ENCODE assay signal across 17 cellular contexts in the genomic region with DNA sequence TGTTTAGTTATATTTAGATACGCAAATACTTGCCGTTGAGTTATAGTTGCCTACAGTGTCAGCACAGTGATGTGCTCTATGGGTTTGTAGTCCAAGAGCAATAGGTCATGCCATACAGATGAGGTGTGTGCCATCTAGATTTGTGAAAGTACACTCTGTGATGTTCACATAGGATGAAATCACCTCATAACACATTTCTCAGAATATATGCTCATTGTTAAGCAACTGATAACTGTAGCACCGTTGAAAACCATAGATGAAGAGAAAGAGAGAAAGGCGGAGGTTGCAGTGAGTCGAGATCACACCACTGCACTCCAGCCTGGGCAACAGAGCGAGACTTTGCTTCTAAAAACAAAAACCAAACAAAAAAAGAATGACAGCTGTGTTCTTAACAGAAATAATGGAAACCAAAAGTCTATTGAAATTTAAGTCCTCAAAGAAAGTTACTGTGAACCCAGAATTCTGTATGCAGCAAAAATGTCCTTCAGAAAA. TPM values are rescaled to one million over a fixed set of nuclear protein-coding genes. Genes with fewer than 3 reads are reported as not detected.
DNase-seq lines count a peak whose midpoint lies in the region; ATAC-seq lines count a peak whose summit lies in the region.
"Had no signal": no experiment of that assay in that cellular context is flagged by ENCODE, and none has a peak within 500 bp of the region (broad histone marks: within the 10 kb centered on the region; RNA-seq: fewer than 3 reads in every experiment).

No MANE protein-coding gene starts in this region.

- no peak for DNase-seq in activated naive CD4-positive, alpha-beta T cell (lab: John Stamatoyannopoulos, UW)
- no peak for DNase-seq in NCI-H1105 (lab: John Stamatoyannopoulos, UW)
- DNase-seq: activated CD8-positive, alpha-beta memory T cell treated with anti-CD3 and anti-CD28 coated beads for 24 hours; activated naive CD4-positive, alpha-beta T cell treated with anti-CD3 and anti-CD28 coated beads, Interleukin-2, amount 10 ng/mL, durations not matched to agents 7 days and 5 days; mesendoderm; MM.1S; SIG-M5; small intestine; substantia nigra had no signal

- H3K9me3 Mint-ChIP-seq in activated naive CD4-positive, alpha-beta T cell treated with anti-CD3 and anti-CD28 coated beads, Interleukin-2, amount 50 U/mL, for 24 hours, result no peaks in the 10 kb centered on the region
- peaks cover 2 to 12% (median 5%) of the 10 kb centered on the region in 3 donors for H3K9me3 Mint-ChIP-seq in IgD-negative memory B cell
- H3K9me3 Mint-ChIP-seq in stimulated activated naive CD8-positive, alpha-beta T cell treated with anti-CD3 and anti-CD28 coated beads, Interleukin-15, Interleukin-2, amounts not matched to agents 100 ng/mL and 50 ng/mL, for 24 hours, result no peaks in the 10 kb centered on the region
- H3K9me3 Mint-ChIP-seq: activated naive CD4-positive, alpha-beta T cell treated with anti-CD3 and anti-CD28 coated beads, Interleukin-2, amount 10 ng/mL, durations not matched to agents 7 days and 5 days had no signal

- ATAC-seq in HG02610 (IDR thresholded peaks at IDR 0.05; ENCODE audit: unreplicated experiment) (peak; percentile 59), HG03039 (IDR thresholded peaks at IDR 0.05; ENCODE audit: unreplicated experiment) (no peak), GM21367 (IDR thresholded peaks at IDR 0.05; ENCODE audit: unreplicated experiment) (no peak)
- ATAC-seq: A549, gastroesophageal sphincter had no signal

- peaks cover 59% of the 10 kb centered on the region for H3K4me1 Mint-ChIP-seq in activated naive CD4-positive, alpha-beta T cell treated with anti-CD3 and anti-CD28 coated beads, Interleukin-2, amount 50 U/mL, for 24 hours
- H3K4me1 Mint-ChIP-seq in IgD-negative memory B cell, result peaks cover 41 to 56% (median 46%) of the 10 kb centered on the region in 3 donors
- peaks cover 81% of the 10 kb centered on the region for H3K4me1 Mint-ChIP-seq in stimulated activated naive CD8-positive, alpha-beta T cell treated with anti-CD3 and anti-CD28 coated beads, Interleukin-15, Interleukin-2, amounts not matched to agents 100 ng/mL and 50 ng/mL, for 24 hours (ENCODE audit: low read depth)

- no peak overlapping the region for H3K4me3 Mint-ChIP-seq in activated naive CD4-positive, alpha-beta T cell treated with anti-CD3 and anti-CD28 coated beads, Interleukin-2, amount 50 U/mL, for 24 hours
- H3K4me3 Mint-ChIP-seq in IgD-negative memory B cell, result peak overlapping the region in 1 of 4 donors; percentile 44
- no peak overlapping the region for H3K4me3 Mint-ChIP-seq in stimulated activated naive CD8-positive, alpha-beta T cell treated with anti-CD3 and anti-CD28 coated beads, Interleukin-15, Interleukin-2, amounts not matched to agents 100 ng/mL and 50 ng/mL, for 24 hours
- H3K4me3 Mint-ChIP-seq: activated naive CD4-positive, alpha-beta T cell treated with anti-CD3 and anti-CD28 coated beads, Interleukin-2, amount 10 ng/mL, durations not matched to agents 7 days and 5 days had no signal

- no peaks in the 10 kb centered on the region for H3K27me3 Mint-ChIP-seq in activated naive CD4-positive, alpha-beta T cell treated with anti-CD3 and anti-CD28 coated beads, Interleukin-2, amount 50 U/mL, for 24 hours
- H3K27me3 Mint-ChIP-seq in IgD-negative memory B cell, result no peaks in the 10 kb centered on the region
- H3K27me3 Mint-ChIP-seq in stimulated activated naive CD8-positive, alpha-beta T cell treated with anti-CD3 and anti-CD28 coated beads, Interleukin-15, Interleukin-2, amounts not matched to agents 100 ng/mL and 50 ng/mL, for 24 hours, result no peaks in the 10 kb centered on the region
- H3K27me3 Mint-ChIP-seq: activated naive CD4-positive, alpha-beta T cell treated with anti-CD3 and anti-CD28 coated beads, Interleukin-2, amount 10 ng/mL, durations not matched to agents 7 days and 5 days had no signal

- H3K36me3 Mint-ChIP-seq in activated naive CD4-positive, alpha-beta T cell treated with anti-CD3 and anti-CD28 coated beads, Interleukin-2, amount 50 U/mL, for 24 hours, result peaks cover 22% of the 10 kb centered on the region
- peaks cover 17% of the 10 kb centered on the region for H3K36me3 Mint-ChIP-seq in IgD-negative memory B cell
- peaks cover 70% of the 10 kb centered on the region for H3K36me3 Mint-ChIP-seq in stimulated activated naive CD8-positive, alpha-beta T cell treated with anti-CD3 and anti-CD28 coated beads, Interleukin-15, Interleukin-2, amounts not matched to agents 100 ng/mL and 50 ng/mL, for 24 hours (ENCODE audit: low read depth)

- peak overlapping the region; percentile 14 for H3K27ac Mint-ChIP-seq in activated naive CD4-positive, alpha-beta T cell treated with anti-CD3 and anti-CD28 coated beads, Interleukin-2, amount 50 U/mL, for 24 hours
- H3K27ac Mint-ChIP-seq in IgD-negative memory B cell, result peak overlapping the region in 2 of 3 donors; percentile 53 to 92
- peak overlapping the region; percentile 19 for H3K27ac Mint-ChIP-seq in stimulated activated naive CD8-positive, alpha-beta T cell treated with anti-CD3 and anti-CD28 coated beads, Interleukin-15, Interleukin-2, amounts not matched to agents 100 ng/mL and 50 ng/mL, for 24 hours
- H3K27ac Mint-ChIP-seq: activated naive CD4-positive, alpha-beta T cell treated with anti-CD3 and anti-CD28 coated beads, Interleukin-2, amount 10 ng/mL, durations not matched to agents 7 days and 5 days had no signal

RNA-seq across cellular contexts. Expression of a gene that starts 9.5 kb away (rescaled TPM):
- 44.9 TPM for polyA plus RNA-seq in IgD-negative memory B cell

RNA-seq across cellular contexts. Expression of a gene that starts 56.2 kb away (rescaled TPM):
- not detected for polyA plus RNA-seq in IgD-negative memory B cell
- polyA plus RNA-seq: A549, small intestine had no signal

Comparison
In these comparisons a context has a peak if more than half of its experiments do, and no peak if none do; other contexts are left out.
1. H3K27ac Mint-ChIP-seq: peak in every context shown above with its lines; median percentile 72 in IgD-negative memory B cell; 19 in stimulated activated naive CD8-positive, alpha-beta T cell treated with anti-CD3 and anti-CD28 coated beads, Interleukin-15, Interleukin-2, amounts not matched to agents 100 ng/mL and 50 ng/mL, for 24 hours; 14 in activated naive CD4-positive, alpha-beta T cell treated with anti-CD3 and anti-CD28 coated beads, Interleukin-2, amount 50 U/mL, for 24 hours.